Comparison of ENCODE assay signal across 15 cellular contexts in genomic region chr3:119969759-119970158, GRCh38.
"Had no signal": no experiment of that assay in that cellular context is flagged by ENCODE, and none has a peak within 500 bp of the region (broad histone marks: within the 10 kb centered on the region; RNA-seq: fewer than 3 reads in every experiment).

No MANE protein-coding gene starts in this region.

- H3K4me1 Mint-ChIP-seq: activated CD4-positive, alpha-beta T cell treated with anti-CD3 and anti-CD28 coated beads, Interleukin-2, amount 10 ng/mL, durations not matched to agents 7 days and 5 days; nephron progenitor cell had no signal

- H3K4me3 Mint-ChIP-seq: activated CD4-positive, alpha-beta T cell treated with anti-CD3 and anti-CD28 coated beads, Interleukin-2, amount 10 ng/mL, durations not matched to agents 7 days and 5 days; activated T-helper 1 cell treated with anti-CD3 and anti-CD28 coated beads, Interleukin-12 subunit alpha, Interleukin-12 subunit beta, Interleukin-2, Interleukin-4 antibody, amounts not matched to agents 30 ng/mL and 10 ng/mL and 1 ng/mL, durations not matched to agents 14 hours and 24 hours and 36 hours; nephron progenitor cell had no signal

- H3K9me3 Mint-ChIP-seq: activated T-helper 1 cell treated with anti-CD3 and anti-CD28 coated beads, Interleukin-12 subunit alpha, Interleukin-12 subunit beta, Interleukin-2, Interleukin-4 antibody, amounts not matched to agents 30 ng/mL and 10 ng/mL and 1 ng/mL, durations not matched to agents 14 hours and 24 hours and 36 hours had no signal

- H3K4me3 ChIP-seq: prostate gland, skin epidermis, tibial artery had no signal

- DNase-seq: activated CD4-positive, alpha-beta T cell treated with anti-CD3 and anti-CD28 coated beads, Interleukin-2, amount 10 ng/mL, durations not matched to agents 7 days and 5 days; activated CD8-positive, alpha-beta memory T cell treated with anti-CD3 and anti-CD28 coated beads, Interleukin-2, amount 50 U/mL, for 48 hours; activated naive CD4-positive, alpha-beta T cell treated with Interleukin-2 at 50 U/mL for 16 hours; anterior cingulate cortex; foreskin melanocyte; head of caudate nucleus; nephron progenitor cell; occipital lobe; right cardiac atrium; stimulated activated CD4-positive, alpha-beta T cell treated with anti-CD3 and anti-CD28 coated beads, Interleukin-4, amount 100 ng/mL, for 24 hours; stimulated activated naive CD4-positive, alpha-beta T cell; tibial artery had no signal

- H3K27ac ChIP-seq: prostate gland, skin epidermis, tibial artery had no signal

- H3K27ac Mint-ChIP-seq: activated CD4-positive, alpha-beta T cell treated with anti-CD3 and anti-CD28 coated beads, Interleukin-2, amount 10 ng/mL, durations not matched to agents 7 days and 5 days; activated T-helper 1 cell treated with anti-CD3 and anti-CD28 coated beads, Interleukin-12 subunit alpha, Interleukin-12 subunit beta, Interleukin-2, Interleukin-4 antibody, amounts not matched to agents 30 ng/mL and 10 ng/mL and 1 ng/mL, durations not matched to agents 14 hours and 24 hours and 36 hours; nephron progenitor cell had no signal

- H3K36me3 ChIP-seq: prostate gland, tibial artery had no signal

- H3K9me3 ChIP-seq: prostate gland, tibial artery had no signal

- ATAC-seq: right cardiac atrium had no signal

- H3K27me3 ChIP-seq: tibial artery had no signal

- H3K4me1 ChIP-seq: prostate gland had no signal

- H3K27me3 Mint-ChIP-seq: activated CD4-positive, alpha-beta T cell treated with anti-CD3 and anti-CD28 coated beads, Interleukin-2, amount 10 ng/mL, durations not matched to agents 7 days and 5 days had no signal
